Comparison of ENCODE assay signal across 9 cellular contexts in the genomic region with DNA sequence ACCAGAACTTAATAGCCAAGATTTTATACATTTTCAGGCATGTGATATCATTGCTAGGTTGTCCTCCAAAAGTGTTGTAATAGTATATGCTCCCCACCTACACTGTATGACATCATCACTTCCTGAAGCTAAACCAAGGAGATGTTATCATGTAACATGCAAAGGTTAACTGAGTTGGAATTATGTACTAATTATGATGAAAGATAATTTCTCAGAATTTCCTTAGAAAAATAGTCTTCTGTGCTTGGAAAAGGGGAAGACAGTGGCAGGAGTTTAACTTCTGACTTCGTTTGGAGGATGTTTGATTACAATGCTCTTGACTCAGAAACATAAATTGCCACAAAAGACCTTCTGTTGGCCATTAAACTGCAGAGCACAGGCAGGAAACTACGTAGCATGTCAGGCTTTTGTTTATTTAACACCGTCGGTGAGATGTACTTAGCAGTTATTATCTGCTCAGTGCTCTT.
DNase-seq lines count a peak whose midpoint lies in the region; ATAC-seq and TF ChIP-seq lines count a peak whose summit lies in the region.
"Had no signal": no experiment of that assay in that cellular context is flagged by ENCODE, and none has a peak within 500 bp of the region (broad histone marks: within the 10 kb centered on the region; RNA-seq: fewer than 3 reads in every experiment).

No MANE protein-coding gene starts in this region.

- H3K4me1 Mint-ChIP-seq in activated naive CD8-positive, alpha-beta T cell treated with anti-CD3 and anti-CD28 coated beads for 36 hours: peaks cover 13% of the 10 kb centered on the region

- no peak overlapping the region for H2BK15ac ChIP-seq in mesenchymal stem cell (ENCODE audit: low read depth, poor library complexity, severe bottlenecking)

- H3K9me3 ChIP-seq in mesenchymal stem cell (ENCODE audit: control insufficient read depth, low read length): no peaks in the 10 kb centered on the region
- H3K9me3 ChIP-seq in body of pancreas: no peaks in the 10 kb centered on the region

- H3K4me2 ChIP-seq in mesenchymal stem cell (ENCODE audit: low read length, poor library complexity, severe bottlenecking): no peak overlapping the region

- in situ Hi-C loops in KBM-7 (cut with MboI; ENCODE audit: low pct_unique_long_range_greater_than_20kb, low sequenced_read_pairs): no loop called here

- peak overlapping the region; percentile 33 for H3K4me3 Mint-ChIP-seq in activated naive CD8-positive, alpha-beta T cell treated with anti-CD3 and anti-CD28 coated beads for 36 hours

- TF ChIP-seq CTCF in body of pancreas (IDR thresholded peaks at IDR 0.05): no peak

- no peak overlapping the region for H2AFZ ChIP-seq in mesenchymal stem cell (ENCODE audit: low read depth, low read length)

- TF ChIP-seq POLR2A in body of pancreas (IDR thresholded peaks at IDR 0.05): no peak

- H2BK120ac ChIP-seq in mesenchymal stem cell (ENCODE audit: low read depth, low read length): no peak overlapping the region

- H3K4me3 ChIP-seq in mesenchymal stem cell (ENCODE audit: insufficient read depth in 1 of 2, low read depth in 1 of 2, low read length in 2 of 2) (no peak overlapping the region), body of pancreas (no peak overlapping the region)

- no peak overlapping the region for H2AK5ac ChIP-seq in mesenchymal stem cell (ENCODE audit: low read length, severe bottlenecking)

- no peaks in the 10 kb centered on the region for H3K27me3 ChIP-seq in mesenchymal stem cell (ENCODE audit: control insufficient read depth in 1 of 2, insufficient read depth in 1 of 2, low read length in 2 of 2)
- no peaks in the 10 kb centered on the region for H3K27me3 ChIP-seq in body of pancreas

- H3K27ac Mint-ChIP-seq in activated naive CD8-positive, alpha-beta T cell treated with anti-CD3 and anti-CD28 coated beads for 36 hours: peak overlapping the region; percentile 63

- no peaks in the 10 kb centered on the region for H3K36me3 Mint-ChIP-seq in activated naive CD8-positive, alpha-beta T cell treated with anti-CD3 and anti-CD28 coated beads for 36 hours

- no peak overlapping the region for H2BK5ac ChIP-seq in mesenchymal stem cell (ENCODE audit: low read depth, low read length, poor library complexity, severe bottlenecking)

- no peaks in the 10 kb centered on the region for H3K4me1 ChIP-seq in mesenchymal stem cell (ENCODE audit: control insufficient read depth, insufficient read depth, low read depth, low read length)
- H3K4me1 ChIP-seq in body of pancreas: peaks cover 5% of the 10 kb centered on the region

- no peaks in the 10 kb centered on the region for H3K79me1 ChIP-seq in mesenchymal stem cell (replicated peaks; ENCODE audit: low read length, poor library complexity, severe bottlenecking)

- H3K27ac ChIP-seq in mesenchymal stem cell (ENCODE audit: low read length, poor library complexity, severe bottlenecking) (peak overlapping the region; percentile 4), body of pancreas (no peak overlapping the region)

- H3K27me3 Mint-ChIP-seq in activated naive CD8-positive, alpha-beta T cell treated with anti-CD3 and anti-CD28 coated beads for 36 hours: no peaks in the 10 kb centered on the region

- no peak overlapping the region for H4K91ac ChIP-seq in mesenchymal stem cell (ENCODE audit: low read length)

- no peak for ATAC-seq in body of pancreas
- no peak for ATAC-seq in left lobe of liver
- ATAC-seq in HG03095 (IDR thresholded peaks at IDR 0.05; ENCODE audit: unreplicated experiment): no peak

- H3K14ac ChIP-seq in mesenchymal stem cell (ENCODE audit: low read length in 2 of 2): no peak overlapping the region

- peak; percentile 87 for DNase-seq in DMS53 (lab: John Stamatoyannopoulos, UW)
- DNase-seq in KBM-7: peak; percentile 96
- no peak for DNase-seq in activated naive CD8-positive, alpha-beta T cell treated with anti-CD3 and anti-CD28 coated beads for 36 hours
- peak; percentile 82 for DNase-seq in mesenchymal stem cell
- DNase-seq in body of pancreas: no peak
- no peak for DNase-seq in left lobe of liver (ENCODE audit: low spot score)
- no peak for DNase-seq in DMS79 treated with DMSO at 0.1 percent for 48 hours (lab: John Stamatoyannopoulos, UW)
- DNase-seq: aorta had no signal

- H3K36me3 ChIP-seq in mesenchymal stem cell (ENCODE audit: control insufficient read depth in 1 of 2, insufficient read depth in 2 of 2, low read depth in 1 of 2, low read length in 2 of 2) (no peaks in the 10 kb centered on the region), body of pancreas (replicated peaks in 1 of 2; ENCODE audit: insufficient read depth in 1 of 2, low read depth in 2 of 2) (no peaks in the 10 kb centered on the region)

- no peaks in the 10 kb centered on the region for H3K9me3 Mint-ChIP-seq in activated naive CD8-positive, alpha-beta T cell treated with anti-CD3 and anti-CD28 coated beads for 36 hours

- peak overlapping the region; percentile 10 for H3K9ac ChIP-seq in mesenchymal stem cell (ENCODE audit: low read length)

- no peak overlapping the region for H3K4ac ChIP-seq in mesenchymal stem cell (ENCODE audit: low read depth in 1 of 2, low read length in 2 of 2)

- H3K23ac ChIP-seq in mesenchymal stem cell (ENCODE audit: low read length in 2 of 2): no peak overlapping the region

- 3% methylated on average over 4 of the region's 4 CpGs for WGBS in mesenchymal stem cell
- 6 to 17% methylated on average over 4 of the region's 4 CpGs for WGBS in body of pancreas, 2 donors

- intact Hi-C loops in body of pancreas (cut with DNase I): no loop called here

- H3K18ac ChIP-seq in mesenchymal stem cell (ENCODE audit: low read depth in 1 of 2, low read length in 2 of 2): no peak overlapping the region

- H4K8ac ChIP-seq in mesenchymal stem cell (ENCODE audit: low read length): no peak overlapping the region

- no peak overlapping the region for H2BK12ac ChIP-seq in mesenchymal stem cell (ENCODE audit: low read length in 2 of 2)

Comparison
In these comparisons a context has a peak if more than half of its experiments do, and no peak if none do; other contexts are left out.
1. DNase-seq: peak in DMS53 (single experiment), KBM-7 (single experiment) and mesenchymal stem cell (single experiment); none in activated naive CD8-positive, alpha-beta T cell treated with anti-CD3 and anti-CD28 coated beads for 36 hours (single experiment), body of pancreas (0 of 4), left lobe of liver (single experiment) and DMS79 treated with DMSO at 0.1 percent for 48 hours (single experiment).